1 cellular context compared by ENCODE assay signal in the genomic region with DNA sequence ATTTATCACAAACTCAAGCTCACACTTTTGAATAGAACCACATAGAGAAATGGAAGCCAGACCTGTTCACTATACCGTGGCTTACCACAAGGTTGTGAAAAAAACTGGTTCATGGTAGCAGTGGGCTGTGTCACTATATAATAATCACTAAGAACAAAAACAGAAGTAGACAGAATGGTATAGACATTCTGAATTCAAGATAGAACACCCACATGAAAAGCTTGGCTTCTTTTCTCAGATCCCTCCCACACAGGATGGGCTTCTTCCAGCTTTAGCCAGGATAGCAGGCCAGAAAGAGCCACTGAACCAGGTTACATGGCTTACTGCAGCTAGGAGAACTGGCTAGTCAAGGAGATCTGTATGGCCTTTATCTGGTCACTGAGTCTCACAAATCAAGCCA.
TF ChIP-seq lines count a peak whose summit lies in the region.

No MANE protein-coding gene starts in this region.

TF ChIP-seq in K562, 482 proteins besides CTCF, POLR2A, EP300 and RAD21 (continued from another document):
- TF ChIP-seq, protein P1, sequence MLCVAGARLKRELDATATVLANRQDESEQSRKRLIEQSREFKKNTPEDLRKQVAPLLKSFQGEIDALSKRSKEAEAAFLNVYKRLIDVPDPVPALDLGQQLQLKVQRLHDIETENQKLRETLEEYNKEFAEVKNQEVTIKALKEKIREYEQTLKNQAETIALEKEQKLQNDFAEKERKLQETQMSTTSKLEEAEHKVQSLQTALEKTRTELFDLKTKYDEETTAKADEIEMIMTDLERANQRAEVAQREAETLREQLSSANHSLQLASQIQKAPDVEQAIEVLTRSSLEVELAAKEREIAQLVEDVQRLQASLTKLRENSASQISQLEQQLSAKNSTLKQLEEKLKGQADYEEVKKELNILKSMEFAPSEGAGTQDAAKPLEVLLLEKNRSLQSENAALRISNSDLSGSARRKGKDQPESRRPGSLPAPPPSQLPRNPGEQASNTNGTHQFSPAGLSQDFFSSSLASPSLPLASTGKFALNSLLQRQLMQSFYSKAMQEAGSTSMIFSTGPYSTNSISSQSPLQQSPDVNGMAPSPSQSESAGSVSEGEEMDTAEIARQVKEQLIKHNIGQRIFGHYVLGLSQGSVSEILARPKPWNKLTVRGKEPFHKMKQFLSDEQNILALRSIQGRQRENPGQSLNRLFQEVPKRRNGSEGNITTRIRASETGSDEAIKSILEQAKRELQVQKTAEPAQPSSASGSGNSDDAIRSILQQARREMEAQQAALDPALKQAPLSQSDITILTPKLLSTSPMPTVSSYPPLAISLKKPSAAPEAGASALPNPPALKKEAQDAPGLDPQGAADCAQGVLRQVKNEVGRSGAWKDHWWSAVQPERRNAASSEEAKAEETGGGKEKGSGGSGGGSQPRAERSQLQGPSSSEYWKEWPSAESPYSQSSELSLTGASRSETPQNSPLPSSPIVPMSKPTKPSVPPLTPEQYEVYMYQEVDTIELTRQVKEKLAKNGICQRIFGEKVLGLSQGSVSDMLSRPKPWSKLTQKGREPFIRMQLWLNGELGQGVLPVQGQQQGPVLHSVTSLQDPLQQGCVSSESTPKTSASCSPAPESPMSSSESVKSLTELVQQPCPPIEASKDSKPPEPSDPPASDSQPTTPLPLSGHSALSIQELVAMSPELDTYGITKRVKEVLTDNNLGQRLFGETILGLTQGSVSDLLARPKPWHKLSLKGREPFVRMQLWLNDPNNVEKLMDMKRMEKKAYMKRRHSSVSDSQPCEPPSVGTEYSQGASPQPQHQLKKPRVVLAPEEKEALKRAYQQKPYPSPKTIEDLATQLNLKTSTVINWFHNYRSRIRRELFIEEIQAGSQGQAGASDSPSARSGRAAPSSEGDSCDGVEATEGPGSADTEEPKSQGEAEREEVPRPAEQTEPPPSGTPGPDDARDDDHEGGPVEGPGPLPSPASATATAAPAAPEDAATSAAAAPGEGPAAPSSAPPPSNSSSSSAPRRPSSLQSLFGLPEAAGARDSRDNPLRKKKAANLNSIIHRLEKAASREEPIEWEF (CRISPR knock-in tag; IDR thresholded peaks at IDR 0.05): no peak
- TF ChIP-seq PHF21A (IDR thresholded peaks at IDR 0.05; ENCODE audit: borderline replicate concordance, low read depth) (no peak), KLF13 (tag; IDR thresholded peaks at IDR 0.05; ENCODE audit: borderline replicate concordance, low read depth) (no peak), ZNF232 (CRISPR knock-in tag; IDR thresholded peaks at IDR 0.05) (no peak), KDM5B (IDR thresholded peaks at IDR 0.05; ENCODE audit: insufficient replicate concordance, low read depth, low read length) (no peak), MYC (IDR thresholded peaks at IDR 0.05; ENCODE audit: low read depth, low read length) (no peak), MYC (CRISPR knock-in tag; IDR thresholded peaks at IDR 0.05; ENCODE audit: borderline replicate concordance, low read depth) (no peak), BRCA1 (IDR thresholded peaks at IDR 0.05) (no peak), BRCA1 (CRISPR knock-in tag; IDR thresholded peaks at IDR 0.05) (no peak)
- TF ChIP-seq, protein P2, sequence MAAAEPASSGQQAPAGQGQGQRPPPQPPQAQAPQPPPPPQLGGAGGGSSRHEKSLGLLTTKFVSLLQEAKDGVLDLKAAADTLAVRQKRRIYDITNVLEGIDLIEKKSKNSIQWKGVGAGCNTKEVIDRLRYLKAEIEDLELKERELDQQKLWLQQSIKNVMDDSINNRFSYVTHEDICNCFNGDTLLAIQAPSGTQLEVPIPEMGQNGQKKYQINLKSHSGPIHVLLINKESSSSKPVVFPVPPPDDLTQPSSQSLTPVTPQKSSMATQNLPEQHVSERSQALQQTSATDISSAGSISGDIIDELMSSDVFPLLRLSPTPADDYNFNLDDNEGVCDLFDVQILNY (CRISPR knock-in tag; IDR thresholded peaks at IDR 0.05): no peak
- TF ChIP-seq, protein P3, sequence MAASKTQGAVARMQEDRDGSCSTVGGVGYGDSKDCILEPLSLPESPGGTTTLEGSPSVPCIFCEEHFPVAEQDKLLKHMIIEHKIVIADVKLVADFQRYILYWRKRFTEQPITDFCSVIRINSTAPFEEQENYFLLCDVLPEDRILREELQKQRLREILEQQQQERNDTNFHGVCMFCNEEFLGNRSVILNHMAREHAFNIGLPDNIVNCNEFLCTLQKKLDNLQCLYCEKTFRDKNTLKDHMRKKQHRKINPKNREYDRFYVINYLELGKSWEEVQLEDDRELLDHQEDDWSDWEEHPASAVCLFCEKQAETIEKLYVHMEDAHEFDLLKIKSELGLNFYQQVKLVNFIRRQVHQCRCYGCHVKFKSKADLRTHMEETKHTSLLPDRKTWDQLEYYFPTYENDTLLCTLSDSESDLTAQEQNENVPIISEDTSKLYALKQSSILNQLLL (CRISPR knock-in tag; IDR thresholded peaks at IDR 0.05; ENCODE audit: borderline replicate concordance): no peak
